Comparison of ENCODE assay signal across 24 cellular contexts in genomic region chr5:2736872-2737271, GRCh38. TPM values are rescaled to one million over a fixed set of nuclear protein-coding genes. Genes with fewer than 3 reads are reported as not detected.
"Had no signal": no experiment of that assay in that cellular context is flagged by ENCODE, and none has a peak within 500 bp of the region (broad histone marks: within the 10 kb centered on the region; RNA-seq: fewer than 3 reads in every experiment).

No MANE protein-coding gene starts in this region.

- H2AFZ ChIP-seq: parathyroid adenoma had no signal

- H3K79me2 ChIP-seq: parathyroid adenoma had no signal

- H3K9me3 Mint-ChIP-seq: effector memory CD8-positive, alpha-beta T cell; natural killer cell; neural crest cell had no signal

- H3K4me3 Mint-ChIP-seq: effector memory CD8-positive, alpha-beta T cell; natural killer cell had no signal

- H3K27ac Mint-ChIP-seq: effector memory CD8-positive, alpha-beta T cell; immature natural killer cell; natural killer cell; progenitor cell of endocrine pancreas had no signal

- H3K27ac ChIP-seq: colonic mucosa, lower lobe of right lung, neutrophil, parathyroid adenoma, right lobe of liver, testis, tibial artery, vagina had no signal

- H3K9ac ChIP-seq: parathyroid adenoma had no signal

- H3K4me1 Mint-ChIP-seq: immature natural killer cell, natural killer cell had no signal

- H3K36me3 ChIP-seq: colonic mucosa, lower lobe of right lung, neutrophil, right lobe of liver, tibial artery, vagina had no signal

- H3K27me3 ChIP-seq: testis had no signal

- H3K9me3 ChIP-seq: colonic mucosa, lower lobe of right lung, neutrophil, right lobe of liver, testis, tibial artery, vagina had no signal

- DNase-seq: colonic mucosa; dermis blood vessel endothelial cell; effector memory CD8-positive, alpha-beta T cell; hypothalamus; immature natural killer cell; left ventricle myocardium superior; lower lobe of right lung; natural killer cell; right lobe of liver; stimulated activated CD4-positive, alpha-beta T cell treated with anti-CD3 and anti-CD28 coated beads, Interleukin-12 subunit alpha, Interleukin-12 subunit beta, amount 100 ng/mL, for 4 hours; stimulated activated CD4-positive, alpha-beta T cell treated with anti-CD3 and anti-CD28 coated beads, Interleukin-1b, Interleukin-23, amount 100 ng/mL, for 48 hours; stimulated activated CD4-positive, alpha-beta T cell treated with anti-CD3 and anti-CD28 coated beads, Interleukin-4, amount 100 ng/mL, for 1 hour; stimulated activated CD8-positive, alpha-beta memory T cell treated with anti-CD3 and anti-CD28 coated beads, Interleukin-4, amount 100 ng/mL, for 48 hours; stimulated activated naive CD4-positive, alpha-beta T cell treated with Interleukin-2 at 50 U/mL for 16 hours; substantia nigra; testis; tibial artery had no signal

- H3K4me2 ChIP-seq: smooth muscle cell had no signal

- H3K4me3 ChIP-seq: colonic mucosa, lower lobe of right lung, right lobe of liver, smooth muscle cell, testis, tibial artery, vagina had no signal

- ATAC-seq: effector memory CD8-positive, alpha-beta T cell; left ventricle myocardium superior; lower lobe of right lung; natural killer cell; right lobe of liver had no signal

- H3K4me1 ChIP-seq: colonic mucosa, lower lobe of right lung, parathyroid adenoma, testis had no signal

- H3K36me3 Mint-ChIP-seq: immature natural killer cell, natural killer cell had no signal

RNA-seq across cellular contexts. Expression of gene IRX2, which starts 14.6 kb away (rescaled TPM):
- total RNA-seq: mononuclear cell, natural killer cell, right lobe of liver had no signal
- polyA plus RNA-seq: immature natural killer cell had no signal
